20 cellular contexts compared by ENCODE assay signal in genomic region chr9:129736334-129736733, GRCh38. TPM values are rescaled to one million over a fixed set of nuclear protein-coding genes. Genes with fewer than 3 reads are reported as not detected.
DNase-seq lines count a peak whose midpoint lies in the region; ATAC-seq lines count a peak whose summit lies in the region.
"Had no signal": no experiment of that assay in that cellular context is flagged by ENCODE, and none has a peak within 500 bp of the region (broad histone marks: within the 10 kb centered on the region; RNA-seq: fewer than 3 reads in every experiment).

No MANE protein-coding gene starts in this region.

- peak overlapping the region; percentile 63 for H2BK12ac ChIP-seq in neuronal stem cell (ENCODE audit: low read length)

- H2BK15ac ChIP-seq in neuronal stem cell (ENCODE audit: low read length) = peak overlapping the region; percentile 37

- H3K27me3 Mint-ChIP-seq in T-helper 17 cell = peaks cover 6% of the 10 kb centered on the region
- peaks cover 0 to 38% of the 10 kb centered on the region in 2 donors for H3K27me3 Mint-ChIP-seq in effector memory CD8-positive, alpha-beta T cell

- no peak overlapping the region for H2BK5ac ChIP-seq in neuronal stem cell (ENCODE audit: low read length)

- H3K9me3 Mint-ChIP-seq in effector memory CD8-positive, alpha-beta T cell = no peaks in the 10 kb centered on the region
- H3K9me3 Mint-ChIP-seq: CD4-positive, alpha-beta T cell had no signal

- ATAC-seq in T-helper 17 cell (no peak), GM21786 (IDR thresholded peaks at IDR 0.05; ENCODE audit: unreplicated experiment) (no peak), GM19324 (IDR thresholded peaks at IDR 0.05; ENCODE audit: low FRiP score, unreplicated experiment) (no peak)
- no peak for ATAC-seq in effector memory CD8-positive, alpha-beta T cell (replicated peaks)
- ATAC-seq in stimulated activated naive CD8-positive, alpha-beta T cell treated with anti-CD3 and anti-CD28 coated beads, Interleukin-15, Interleukin-2, amounts not matched to agents 100 U/mL and 50 U/mL, for 24 hours = no peak
- ATAC-seq: A549, GM12878 had no signal

- no peak overlapping the region for H3K4me2 ChIP-seq in neuronal stem cell (ENCODE audit: insufficient read depth, low read length, poor library complexity, severe bottlenecking)

- no peak overlapping the region for H3K14ac ChIP-seq in neuronal stem cell (ENCODE audit: low read length)

- H3K9me3 ChIP-seq in T-helper 17 cell (ENCODE audit: control insufficient read depth, low read length, poor library complexity, severe bottlenecking) = no peaks in the 10 kb centered on the region
- no peaks in the 10 kb centered on the region for H3K9me3 ChIP-seq in neuronal stem cell (replicated peaks in 1 of 2; ENCODE audit: control insufficient read depth in 2 of 2, insufficient read depth in 1 of 2, low read depth in 1 of 2, low read length in 2 of 2)
- H3K9me3 ChIP-seq: A549; BE2C; BLaER1 treated with 17β-estradiol and CSF1 and Interleukin-3, amounts not matched to agents 10 nM and 100 nM; Caco-2 had no signal

- H3K4me1 Mint-ChIP-seq in T-helper 17 cell = peaks cover 6% of the 10 kb centered on the region
- H3K4me1 Mint-ChIP-seq in effector memory CD8-positive, alpha-beta T cell (ENCODE audit: low read depth in 2 of 2) = peaks cover 7 to 11% of the 10 kb centered on the region in 2 donors

- H3K18ac ChIP-seq in neuronal stem cell (ENCODE audit: low read length) = no peak overlapping the region

- H3K23ac ChIP-seq in neuronal stem cell (ENCODE audit: low read depth, low read length, poor library complexity) = peak overlapping the region; percentile 80

- peaks cover 0 to 3% of the 10 kb centered on the region in 2 donors for H3K4me1 ChIP-seq in neuronal stem cell (ENCODE audit: control insufficient read depth in 2 of 2, insufficient read depth in 1 of 2, low read depth in 1 of 2, low read length in 2 of 2)
- H3K4me1 ChIP-seq: BE2C, Caco-2 had no signal

- H2BK120ac ChIP-seq in neuronal stem cell (ENCODE audit: low read depth, low read length) = no peak overlapping the region

- H3K79me1 ChIP-seq in neuronal stem cell (ENCODE audit: low read depth, low read length) = peaks cover 1% of the 10 kb centered on the region

- H3K4me3 ChIP-seq in H7 (ENCODE audit: insufficient read depth, low read depth, low read length) (no peak overlapping the region), neuronal stem cell (ENCODE audit: low read length in 2 of 2) (no peak overlapping the region)
- H3K4me3 ChIP-seq: A549; BLaER1 treated with 17β-estradiol and CSF1 and Interleukin-3, amounts not matched to agents 10 nM and 100 nM; GM12878 had no signal

- peak; percentile 54 for DNase-seq in H7
- no peak for DNase-seq in T-helper 17 cell
- no peak for DNase-seq in effector memory CD8-positive, alpha-beta T cell
- DNase-seq in neuronal stem cell (ENCODE audit: low spot score) = no peak
- DNase-seq in stimulated activated naive CD8-positive, alpha-beta T cell treated with anti-CD3 and anti-CD28 coated beads, Interleukin-15, Interleukin-2, amounts not matched to agents 100 U/mL and 50 U/mL, for 24 hours = no peak
- DNase-seq: 8988T; ACHN; AML-193; BE2C; Caco-2; CD4-positive, alpha-beta T cell; DMS153; DND-41; GOT3; HCEC 1CT had no signal

- H2AFZ ChIP-seq in neuronal stem cell (ENCODE audit: low read length) = no peak overlapping the region

- H4K8ac ChIP-seq in neuronal stem cell (ENCODE audit: low read depth, low read length) = no peak overlapping the region

- no peak overlapping the region for H3K4ac ChIP-seq in neuronal stem cell (ENCODE audit: low read length)

- peak overlapping the region; percentile 31 for H3K4me3 Mint-ChIP-seq in T-helper 17 cell
- peak overlapping the region; percentile 77 to 79 for H3K4me3 Mint-ChIP-seq in effector memory CD8-positive, alpha-beta T cell
- H3K4me3 Mint-ChIP-seq: CD4-positive, alpha-beta T cell had no signal

- no CpG with 5 or more reads among the region's 20 CpGs for WGBS in neuronal stem cell (ENCODE audit: extremely low coverage in 2 of 2, insufficient read length in 2 of 2, insufficient replicate concordance in 1 of 2), 2 donors

- H3K36me3 ChIP-seq in H7 (replicated peaks; ENCODE audit: control insufficient read depth, insufficient read depth, low read length) (no peaks in the 10 kb centered on the region), neuronal stem cell (replicated peaks in 1 of 2; ENCODE audit: control insufficient read depth in 2 of 2, insufficient read depth in 2 of 2, low read length in 2 of 2) (no peaks in the 10 kb centered on the region)
- H3K36me3 ChIP-seq: BE2C had no signal

- H4K91ac ChIP-seq in neuronal stem cell (ENCODE audit: low read depth, low read length, poor library complexity) = no peak overlapping the region

- H3K36me3 Mint-ChIP-seq in T-helper 17 cell (ENCODE audit: low read depth) = no peaks in the 10 kb centered on the region
- H3K36me3 Mint-ChIP-seq in effector memory CD8-positive, alpha-beta T cell (ENCODE audit: insufficient read depth) = peaks cover 3% of the 10 kb centered on the region

- H3K27me3 ChIP-seq in H7 (ENCODE audit: control insufficient read depth, insufficient read depth, low read length) (no peaks in the 10 kb centered on the region), neuronal stem cell (ENCODE audit: control insufficient read depth in 3 of 3, insufficient read depth in 3 of 3, low read depth in 1 of 3, low read length in 3 of 3) (peaks cover 0 to 35% (median 4%) of the 10 kb centered on the region in 3 experiments)
- H3K27me3 ChIP-seq: BE2C had no signal

- H3K27ac Mint-ChIP-seq in T-helper 17 cell = no peak overlapping the region
- no peak overlapping the region for H3K27ac Mint-ChIP-seq in effector memory CD8-positive, alpha-beta T cell
- H3K27ac Mint-ChIP-seq: CD4-positive, alpha-beta T cell had no signal

- peak overlapping the region; percentile 75 for H2AK5ac ChIP-seq in neuronal stem cell (ENCODE audit: low read depth, low read length)

- H3K9ac ChIP-seq in neuronal stem cell (ENCODE audit: low read depth, low read length, poor library complexity) = no peak overlapping the region

- no peak overlapping the region for H3K27ac ChIP-seq in neuronal stem cell (replicated peaks; ENCODE audit: low read length)

RNA-seq across cellular contexts. Expression of gene PTGES, which starts 16.5 kb away (rescaled TPM):
- total RNA-seq in H7 (2014; rRNA removed; shearing (Covaris generic)) = 0.69 and 1.2 TPM in 2 replicates
- under 1 TPM in 1 of 2 donors, not detected in 1; 0.15 TPM for total RNA-seq in T-helper 17 cell
- polyA plus RNA-seq in neuronal stem cell (2013, experiment 1 of 2) = 4.1 TPM
- 4.1 TPM for polyA plus RNA-seq in neuronal stem cell (2013, experiment 2 of 2)
- total RNA-seq: GM12878 had no signal
